In the genomic region with DNA sequence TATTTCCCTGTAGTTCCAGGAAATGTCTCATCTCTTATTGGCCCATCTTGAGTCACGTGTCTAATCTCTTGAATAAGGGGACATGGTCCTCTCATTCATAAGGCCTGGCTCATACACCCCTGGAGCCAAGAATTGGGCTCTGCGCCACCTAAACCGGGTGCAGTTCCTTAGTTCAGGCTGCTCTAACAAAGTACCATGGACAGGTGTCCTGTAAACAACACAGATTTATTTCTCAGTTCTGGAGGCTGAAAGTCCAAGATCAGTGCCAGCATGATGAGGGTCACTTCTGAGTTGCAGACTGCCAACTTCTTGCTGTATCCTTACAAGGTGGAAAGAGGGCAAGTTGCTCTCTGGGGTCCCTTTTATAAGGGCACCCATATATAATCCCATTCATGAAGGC, we compare ENCODE assay signal across 8 cellular contexts.
"Had no signal": no experiment of that assay in that cellular context is flagged by ENCODE, and none has a peak within 500 bp of the region (broad histone marks: within the 10 kb centered on the region; RNA-seq: fewer than 3 reads in every experiment).

No MANE protein-coding gene starts in this region.

- H3K4me3 ChIP-seq: GM12878 had no signal

- DNase-seq: GDM1, GF-D8 had no signal

- FAIRE-seq: G401.6, GM12878, GM12891, GM12892, GM18507, GM19239 had no signal

- ATAC-seq: GM12878 had no signal
